8 cellular contexts compared by ENCODE assay signal in genomic region chr19:51986309-51987291, GRCh38. TPM values are rescaled to one million over a fixed set of nuclear protein-coding genes. Genes with fewer than 3 reads are reported as not detected.
DNase-seq lines count a peak whose midpoint lies in the region; ATAC-seq, FAIRE-seq and TF ChIP-seq lines count a peak whose summit lies in the region.

Gene ZNF350, minus strand, starts transcription at chr19:51986840. Its CDS starts 12,480 bp downstream, at chr19:51974360.

- H3K4me1 ChIP-seq in HEK293 (ENCODE audit: control insufficient read depth, insufficient read depth, low read length) (no peaks in the 10 kb centered on the region), astrocyte (ENCODE audit: insufficient read depth, low read length) (no peaks in the 10 kb centered on the region), right cardiac atrium (ENCODE audit: control insufficient read depth, insufficient read depth, low read length) (peaks cover 4% of the 10 kb centered on the region)

- peak; percentile 98 to 99 for ATAC-seq in right cardiac atrium

- CTCF ChIA-PET in HEK293 (lab: Yijun Ruan, JAX), result interaction anchor here (0.9 kb wide), 1 partner anchor 21 kb away, joined by 3 read pairs; no protein-coding TSS in a partner anchor

- no peaks in the 10 kb centered on the region for H3K27me3 Mint-ChIP-seq in T-helper 2 cell treated with Interferon-gamma antibody and Interleukin-4, amounts not matched to agents 5 μg/mL and 100 μg/mL, for 36 hours (ENCODE audit: low read depth)
- no peaks in the 10 kb centered on the region for H3K27me3 Mint-ChIP-seq in astrocyte (ENCODE audit: low read depth, unreplicated experiment)

- 0 out of 2 replicates have a peak, but pooled peaks cover 4% of the 10 kb centered on the region for H3K9me3 ChIP-seq in HEK293 (ENCODE audit: control insufficient read depth, insufficient read depth, low read depth, low read length)
- peaks cover 23% of the 10 kb centered on the region for H3K9me3 ChIP-seq in astrocyte (ENCODE audit: insufficient read depth, low read depth, low read length)
- H3K9me3 ChIP-seq in right cardiac atrium (ENCODE audit: control insufficient read depth, low read length), result no peaks in the 10 kb centered on the region

- H3K9ac ChIP-seq in astrocyte (ENCODE audit: low read length), result peak within 1 kb of the TSS; percentile 95

- H2AFZ ChIP-seq in astrocyte (ENCODE audit: low read depth, low read length), result peak within 1 kb of the TSS; percentile 91

- H3K27me3 ChIP-seq in astrocyte (ENCODE audit: insufficient read depth, low read length), result no peaks in the 10 kb centered on the region
- H3K27me3 ChIP-seq in right cardiac atrium (ENCODE audit: control insufficient read depth, insufficient read depth), result no peaks in the 10 kb centered on the region

- peak within 1 kb of the TSS; percentile 92 for H3K4me3 Mint-ChIP-seq in T-helper 2 cell treated with Interferon-gamma antibody and Interleukin-4, amounts not matched to agents 5 μg/mL and 100 μg/mL, for 36 hours
- peak within 1 kb of the TSS; percentile 98 for H3K4me3 Mint-ChIP-seq in astrocyte (ENCODE audit: unreplicated experiment)

- H4K20me1 ChIP-seq in astrocyte (ENCODE audit: insufficient read depth, low read length), result no peaks in the 10 kb centered on the region

- H3K36me3 ChIP-seq in HEK293 (ENCODE audit: control insufficient read depth in 2 of 2, insufficient read depth in 1 of 2, low read length in 2 of 2) (no peaks in the 10 kb centered on the region), astrocyte (ENCODE audit: insufficient read depth, low read length) (no peaks in the 10 kb centered on the region)

- H3K27ac ChIP-seq in HEK293 (ENCODE audit: extremely low read depth, low read depth, low read length) (no peak within 1 kb of the TSS), astrocyte (ENCODE audit: low read depth, low read length) (peak within 1 kb of the TSS; percentile 76), right cardiac atrium (ENCODE audit: low read length) (peak within 1 kb of the TSS; percentile 82)

- peak; percentile 87 for FAIRE-seq in astrocyte (lab: Jason Lieb, UNC)
- peak; percentile 35 for FAIRE-seq in urothelium cell line (lab: Jason Lieb, UNC)

- POLR2A ChIA-PET in HEK293 (lab: Yijun Ruan, JAX), result no interaction called here

- peak within 1 kb of the TSS; percentile 93 for H3K27ac Mint-ChIP-seq in T-helper 2 cell treated with Interferon-gamma antibody and Interleukin-4, amounts not matched to agents 5 μg/mL and 100 μg/mL, for 36 hours
- H3K27ac Mint-ChIP-seq in astrocyte (ENCODE audit: unreplicated experiment), result peak within 1 kb of the TSS; percentile 88

- H3K36me3 Mint-ChIP-seq in T-helper 2 cell treated with Interferon-gamma antibody and Interleukin-4, amounts not matched to agents 5 μg/mL and 100 μg/mL, for 36 hours (ENCODE audit: low read depth), result peaks cover 44% of the 10 kb centered on the region
- peaks cover 22% of the 10 kb centered on the region for H3K36me3 Mint-ChIP-seq in astrocyte (ENCODE audit: low read depth, unreplicated experiment)

- DNase-seq in ELR (ENCODE audit: low read depth) (peak; percentile 93), NCI-H1417 treated with DMSO at 0.1 percent for 48 hours (lab: John Stamatoyannopoulos, UW) (peak; percentile 78), astrocyte (ENCODE audit: low read depth) (peak; percentile 97), right cardiac atrium (peak; percentile 93 to 96 (median 94)), pulmonary artery endothelial cell (ENCODE audit: low read depth, low spot score) (peak; percentile 89), urothelium cell line (ENCODE audit: low spot score) (peak; percentile 83)
- peak; percentile 87 for DNase-seq in T-helper 2 cell treated with Interferon-gamma antibody and Interleukin-4, amounts not matched to agents 5 μg/mL and 100 μg/mL, for 36 hours (ENCODE audit: low spot score)

- intact Hi-C loops in right cardiac atrium (cut with DNase I), result loop anchor here in 2 of 4 donors (10.0 kb wide), 2 partner anchors 62 to 82 kb away; partner anchors contain the start of genes ZNF613 (in 1 of the 2) and ZNF649 (in 1 of the 2)

- peaks cover 47% of the 10 kb centered on the region for H3K79me2 ChIP-seq in astrocyte (ENCODE audit: insufficient read depth, low read length)

- peak within 1 kb of the TSS; percentile 94 for H3K4me2 ChIP-seq in astrocyte (ENCODE audit: low read length)

- 2% methylated on average over 33 of the region's 33 CpGs for WGBS in right cardiac atrium

- TF ChIP-seq CTCF in HEK293 (tag by site-specific recombination; IDR thresholded peaks at IDR 0.05), result no peak
- TF ChIP-seq CTCF in astrocyte (IDR thresholded peaks at IDR 0.05; ENCODE audit: insufficient read depth, low read depth, low read length), result no peak

- H3K4me1 Mint-ChIP-seq in T-helper 2 cell treated with Interferon-gamma antibody and Interleukin-4, amounts not matched to agents 5 μg/mL and 100 μg/mL, for 36 hours (ENCODE audit: low read depth), result peaks cover 5% of the 10 kb centered on the region
- H3K4me1 Mint-ChIP-seq in astrocyte (ENCODE audit: low read depth, unreplicated experiment), result no peaks in the 10 kb centered on the region

- peak within 1 kb of the TSS; percentile 94 for H3K4me3 ChIP-seq in HEK293 (ENCODE audit: low read depth, low read length)
- peak within 1 kb of the TSS; percentile 100 for H3K4me3 ChIP-seq in astrocyte (ENCODE audit: insufficient read depth, low read depth, low read length)
- peak within 1 kb of the TSS; percentile 99 for H3K4me3 ChIP-seq in right cardiac atrium (ENCODE audit: low read length)

- peaks cover 70% of the 10 kb centered on the region for H3K9me3 Mint-ChIP-seq in T-helper 2 cell treated with Interferon-gamma antibody and Interleukin-4, amounts not matched to agents 5 μg/mL and 100 μg/mL, for 36 hours
- peaks cover 44% of the 10 kb centered on the region for H3K9me3 Mint-ChIP-seq in astrocyte (ENCODE audit: unreplicated experiment)

TF ChIP-seq in HEK293, 187 proteins besides CTCF, POLR2A, EP300 and RAD21 (continues in another document):
- TF ChIP-seq ZNF580 (tag by site-specific recombination; IDR thresholded peaks at IDR 0.05), result 0 out of 2 replicates have a peak, but pooled peaks have one; percentile 32
- TF ChIP-seq KLF7 (tag by site-specific recombination; IDR thresholded peaks at IDR 0.05; ENCODE audit: borderline replicate concordance), result no peak
- 0 out of 2 replicates have a peak, but pooled peaks have one; percentile 57 for TF ChIP-seq ZFP37 (tag by site-specific recombination; IDR thresholded peaks at IDR 0.05)
- peak; percentile 64; the same call in 1 of the 2 replicates for TF ChIP-seq ZNF561 (tag by site-specific recombination; IDR thresholded peaks at IDR 0.05; ENCODE audit: borderline replicate concordance)
- peak; percentile 37; the same call in 1 of the 2 replicates for TF ChIP-seq ZNF558 (tag by site-specific recombination; IDR thresholded peaks at IDR 0.05)
- no peak for TF ChIP-seq REPIN1 (tag by site-specific recombination; IDR thresholded peaks at IDR 0.05; ENCODE audit: low read depth)
- TF ChIP-seq SP2 (tag by site-specific recombination; IDR thresholded peaks at IDR 0.05), result no peak
- TF ChIP-seq ZXDB (tag by site-specific recombination; IDR thresholded peaks at IDR 0.05), result peak; percentile 90
- TF ChIP-seq ZNF571 (tag by site-specific recombination; IDR thresholded peaks at IDR 0.05), result no peak
- TF ChIP-seq ZNF121 (tag by site-specific recombination; IDR thresholded peaks at IDR 0.05), result no peak
- peak; percentile 86; the same call in 1 of the 2 replicates for TF ChIP-seq TRIM28 (IDR thresholded peaks at IDR 0.05; ENCODE audit: borderline replicate concordance, low read length)
- TF ChIP-seq ZNF639 (tag by site-specific recombination; IDR thresholded peaks at IDR 0.05), result peak; percentile 74; the same call in 1 of the 2 replicates
- TF ChIP-seq ZNF37A (tag by site-specific recombination; IDR thresholded peaks at IDR 0.05), result 0 out of 2 replicates have a peak, but pooled peaks have one; percentile 12
- TF ChIP-seq ZNF18 (tag by site-specific recombination; IDR thresholded peaks at IDR 0.05), result peak; percentile 67

RNA-seq across cellular contexts. Expression of gene ZNF350, which starts in this region (rescaled TPM):
- total RNA-seq in astrocyte, result 8.6 and 9.5 TPM in 2 replicates
- total RNA-seq in right cardiac atrium, result 10 to 100 TPM in 1 of 4 donors, 1 to 10 TPM in 3; 9.2 to 11.3 (median 9.8) TPM
- 5.2 TPM for polyA plus RNA-seq in right cardiac atrium
- total RNA-seq in pulmonary artery endothelial cell, result 8.5 and 10.6 TPM in 2 replicates
